8 cellular contexts compared by ENCODE assay signal in the genomic region with DNA sequence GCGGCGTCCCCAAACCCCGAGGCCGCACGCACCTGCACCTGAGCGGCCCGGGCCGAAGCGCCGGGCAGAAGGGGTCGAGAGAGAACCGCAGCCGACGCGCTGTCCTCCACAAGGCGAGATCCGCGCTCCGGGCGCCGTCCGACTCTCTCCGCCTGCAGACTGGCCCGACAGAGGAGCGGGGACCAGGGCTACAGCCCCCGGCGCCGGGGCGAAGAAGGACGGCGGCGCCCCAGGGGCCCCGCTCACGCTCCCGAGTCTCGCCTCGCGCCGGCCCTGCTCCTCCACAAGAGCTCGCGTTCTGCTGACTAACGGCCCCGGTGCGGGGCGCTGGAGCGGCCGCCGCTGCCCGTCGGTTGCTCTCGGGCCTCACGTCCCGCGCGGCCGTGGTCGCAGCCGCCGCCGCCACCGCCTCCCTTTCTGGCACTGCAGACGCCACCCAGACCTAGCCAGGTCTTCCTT. TPM values are rescaled to one million over a fixed set of nuclear protein-coding genes. Genes with fewer than 3 reads are reported as not detected.
DNase-seq lines count a peak whose midpoint lies in the region; ATAC-seq, FAIRE-seq and TF ChIP-seq lines count a peak whose summit lies in the region.

No MANE protein-coding gene starts in this region.

- BruUV-seq in OCI-LY7 (replicated peaks; lab: Mats Ljungman, UMichigan) = no TSS peak

- no peak overlapping the region for H2BK12ac ChIP-seq in neuronal stem cell (ENCODE audit: low read length)

- H2BK5ac ChIP-seq in neuronal stem cell (ENCODE audit: low read length) = peak overlapping the region; percentile 99

- DNase-seq in NCI-H146 (lab: John Stamatoyannopoulos, UW) = peak; percentile 57
- DNase-seq in NCI-H146 treated with DMSO at 0.1 percent for 48 hours (lab: John Stamatoyannopoulos, UW; ENCODE audit: unreplicated experiment) = no peak
- peak; percentile 68 for DNase-seq in OCI-LY7 (ENCODE audit: low spot score)
- no peak for DNase-seq in endothelial cell (ENCODE audit: low spot score)
- no peak for DNase-seq in neuronal stem cell (ENCODE audit: low spot score)
- DNase-seq in D721Med (ENCODE audit: insufficient read length, low spot score) = no peak
- no peak for DNase-seq in cerebellum (ENCODE audit: low spot score)

- H3K14ac ChIP-seq in neuronal stem cell (ENCODE audit: low read length) = no peak overlapping the region

- H3K36me3 ChIP-seq in OCI-LY7 (ENCODE audit: insufficient read depth, low read length) (peaks cover 15% of the 10 kb centered on the region), neuronal stem cell (replicated peaks in 1 of 2; ENCODE audit: control insufficient read depth in 2 of 2, insufficient read depth in 2 of 2, low read length in 2 of 2) (peaks cover 4 to 19% of the 10 kb centered on the region in 2 donors)

- H4K8ac ChIP-seq in neuronal stem cell (ENCODE audit: low read depth, low read length) = no peak overlapping the region

- H3K79me1 ChIP-seq in neuronal stem cell (ENCODE audit: low read depth, low read length) = peaks cover 2% of the 10 kb centered on the region

- peak overlapping the region; percentile 70 for H3K23ac ChIP-seq in neuronal stem cell (ENCODE audit: low read depth, low read length, poor library complexity)

- no peak overlapping the region for H2BK120ac ChIP-seq in neuronal stem cell (ENCODE audit: low read depth, low read length)

- peak overlapping the region; percentile 90 for H2AK5ac ChIP-seq in neuronal stem cell (ENCODE audit: low read depth, low read length)

- no peak overlapping the region for H2BK15ac ChIP-seq in neuronal stem cell (ENCODE audit: low read length)

- peak overlapping the region; percentile 100 for H3K4me3 Mint-ChIP-seq in endothelial cell (ENCODE audit: unreplicated experiment)

- peak overlapping the region; percentile 98 for H3K18ac ChIP-seq in neuronal stem cell (ENCODE audit: low read length)

- H3K4me2 ChIP-seq in OCI-LY7 (ENCODE audit: low read length) = peak overlapping the region; percentile 87
- peak overlapping the region; percentile 56 for H3K4me2 ChIP-seq in neuronal stem cell (ENCODE audit: insufficient read depth, low read length, poor library complexity, severe bottlenecking)

- ATAC-seq in HG02678 (IDR thresholded peaks at IDR 0.05; ENCODE audit: unreplicated experiment) = peak; percentile 12

- intact Hi-C loops in OCI-LY7 (cut with micrococcal nuclease; ENCODE audit: unreplicated experiment) = loop anchor here (1.0 to 2.0 kb wide), 3 partner anchors 25 to 114 kb away; no protein-coding TSS in a partner anchor

- no peaks in the 10 kb centered on the region for H3K9me3 ChIP-seq in OCI-LY7 (ENCODE audit: low read length)
- peaks cover 0 to under 1% of the 10 kb centered on the region in 2 donors for H3K9me3 ChIP-seq in neuronal stem cell (replicated peaks in 1 of 2; ENCODE audit: control insufficient read depth in 2 of 2, insufficient read depth in 1 of 2, low read depth in 1 of 2, low read length in 2 of 2)

- peaks cover 95% of the 10 kb centered on the region for H3K79me2 ChIP-seq in OCI-LY7 (ENCODE audit: insufficient read depth, low read depth, low read length)

- H3K4ac ChIP-seq in neuronal stem cell (ENCODE audit: low read length) = no peak overlapping the region

- no peaks in the 10 kb centered on the region for H3K27me3 ChIP-seq in neuronal stem cell (ENCODE audit: control insufficient read depth in 3 of 3, insufficient read depth in 3 of 3, low read depth in 1 of 3, low read length in 3 of 3)

- H2AFZ ChIP-seq in OCI-LY7 (ENCODE audit: low read length) (no peak overlapping the region), neuronal stem cell (ENCODE audit: low read length) (peak overlapping the region; percentile 87)

- H3K27ac Mint-ChIP-seq in endothelial cell (ENCODE audit: unreplicated experiment) = peak overlapping the region; percentile 97

- H4K20me1 ChIP-seq in OCI-LY7 (ENCODE audit: insufficient read depth, low read length) = peaks cover 27% of the 10 kb centered on the region

- H3K36me3 Mint-ChIP-seq in endothelial cell (ENCODE audit: low read depth, unreplicated experiment) = peaks cover 6% of the 10 kb centered on the region

- no peak; the same call in 1 of the 2 replicates for TF ChIP-seq CTCF in OCI-LY7 (conservative IDR thresholded peaks at IDR 0.05; ENCODE audit: low read length)
- TF ChIP-seq CTCF in endothelial cell (IDR thresholded peaks at IDR 0.05; ENCODE audit: unreplicated experiment) = no peak
- no peak for TF ChIP-seq CTCF in D721Med (IDR thresholded peaks at IDR 0.05; ENCODE audit: insufficient read depth, missing control alignments)

- H3K27me3 Mint-ChIP-seq in endothelial cell (ENCODE audit: unreplicated experiment) = peaks cover 11% of the 10 kb centered on the region

- H3K9me2 ChIP-seq in OCI-LY7 (ENCODE audit: insufficient read depth, low read length) = no peaks in the 10 kb centered on the region

- no peaks in the 10 kb centered on the region for H3K9me3 Mint-ChIP-seq in endothelial cell (ENCODE audit: unreplicated experiment)

- H3K4me1 ChIP-seq in OCI-LY7 (ENCODE audit: insufficient read depth, low read length, poor library complexity, severe bottlenecking) = peaks cover 38% of the 10 kb centered on the region
- H3K4me1 ChIP-seq in neuronal stem cell (ENCODE audit: control insufficient read depth in 2 of 2, insufficient read depth in 1 of 2, low read depth in 1 of 2, low read length in 2 of 2) = peaks cover 0 to 2% of the 10 kb centered on the region in 2 donors

- WGBS in neuronal stem cell (ENCODE audit: extremely low coverage in 2 of 2, insufficient read length in 2 of 2, insufficient replicate concordance in 1 of 2), 2 donors = no CpG with 5 or more reads among the region's 62 CpGs

- H3K4me3 ChIP-seq in OCI-LY7 (ENCODE audit: low read depth, low read length, poor library complexity, severe bottlenecking) (peak overlapping the region; percentile 93), neuronal stem cell (ENCODE audit: low read length in 2 of 2) (peak overlapping the region; percentile 95)

- CTCF ChIA-PET in OCI-LY7 (lab: Charles Lee; ENCODE audit: unreplicated experiment) = interaction anchor here (1.0 kb wide), 1 partner anchor 127 kb away, joined by 3 read pairs; no protein-coding TSS in a partner anchor

- POLR2A ChIA-PET in OCI-LY7 (lab: Charles Lee) = interaction anchor here (0.6 to 6.2 kb wide), 16 partner anchors 9 to 451 kb away, joined by 3 to 65 read pairs (median 8); no protein-coding TSS in a partner anchor

- H3K4me1 Mint-ChIP-seq in endothelial cell (ENCODE audit: unreplicated experiment) = peaks cover 44% of the 10 kb centered on the region

- no peak overlapping the region for H4K91ac ChIP-seq in neuronal stem cell (ENCODE audit: low read depth, low read length, poor library complexity)

- no peak for FAIRE-seq in D721Med (lab: Jason Lieb, UNC)

- H3K27ac ChIP-seq in OCI-LY7 (ENCODE audit: low read depth, low read length, poor library complexity, severe bottlenecking) = peak overlapping the region; percentile 73
- peak overlapping the region; percentile 95 for H3K27ac ChIP-seq in neuronal stem cell (replicated peaks; ENCODE audit: low read length)

- H3K9ac ChIP-seq in neuronal stem cell (ENCODE audit: low read depth, low read length, poor library complexity) = peak overlapping the region; percentile 99

RNA-seq across cellular contexts. Expression of a gene that starts 0.4 kb away (rescaled TPM):
- total RNA-seq in OCI-LY7 (2014; rRNA removed; shearing (Covaris generic)) = 28.3 and 31.0 TPM in 2 replicates
- total RNA-seq in OCI-LY7 (2022) (47.7 and 51.8 TPM in 2 replicates), endothelial cell (ENCODE audit: unreplicated experiment) (32.6 TPM), cerebellum (52.5 TPM)
- polyA plus RNA-seq in neuronal stem cell (2013, experiment 1 of 2) = 31.2 TPM
- 30.9 TPM for polyA plus RNA-seq in neuronal stem cell (2013, experiment 2 of 2)

RNA-seq across cellular contexts. Expression of a gene that starts 0.8 kb away (rescaled TPM):
- 5.6 and 8.7 TPM in 2 replicates for total RNA-seq in OCI-LY7 (2014; rRNA removed; shearing (Covaris generic))
- 12.1 and 14.2 TPM in 2 replicates for total RNA-seq in OCI-LY7 (2022)
- total RNA-seq in endothelial cell (ENCODE audit: unreplicated experiment) = 12.2 TPM
- polyA plus RNA-seq in neuronal stem cell (2013, experiment 1 of 2) = 12.3 TPM
- polyA plus RNA-seq in neuronal stem cell (2013, experiment 2 of 2) = 12.8 TPM
- 14.2 TPM for total RNA-seq in cerebellum

Comparison
In these comparisons a context has a peak if more than half of its experiments do, and no peak if none do; other contexts are left out.
1. DNase-seq: peak in NCI-H146 (single experiment) and OCI-LY7 (single experiment); none in NCI-H146 treated with DMSO at 0.1 percent for 48 hours (single experiment), endothelial cell (single experiment), neuronal stem cell (single experiment), D721Med (single experiment) and cerebellum (single experiment).